Comparison of ENCODE assay signal across 13 cellular contexts in the genomic region with DNA sequence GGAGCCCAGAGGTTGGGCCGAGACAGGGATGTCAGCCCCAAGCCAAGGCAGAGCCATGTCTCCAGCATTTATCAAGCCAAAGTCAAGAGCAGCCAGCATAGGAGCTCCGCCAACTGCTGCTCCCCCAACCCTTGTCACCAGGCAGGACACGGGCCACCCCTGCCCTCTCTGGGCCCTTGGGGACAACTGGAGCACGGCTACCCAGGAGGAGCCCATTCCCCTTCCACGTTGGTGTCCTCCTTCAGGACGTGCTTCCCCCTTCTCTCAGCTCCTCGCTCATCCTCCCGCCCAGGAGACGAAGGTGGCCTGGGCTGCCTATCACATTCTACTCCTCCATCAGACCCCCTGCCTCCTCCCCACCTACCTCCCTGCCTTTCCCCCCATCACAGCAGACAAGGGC. TPM values are rescaled to one million over a fixed set of nuclear protein-coding genes. Genes with fewer than 3 reads are reported as not detected.
DNase-seq lines count a peak whose midpoint lies in the region; ATAC-seq and TF ChIP-seq lines count a peak whose summit lies in the region.
"Had no signal": no experiment of that assay in that cellular context is flagged by ENCODE, and none has a peak within 500 bp of the region (broad histone marks: within the 10 kb centered on the region; RNA-seq: fewer than 3 reads in every experiment).

No MANE protein-coding gene starts in this region.

- H2BK5ac ChIP-seq in H9 (ENCODE audit: insufficient read length, low read length) (no peak overlapping the region), trophoblast cell (ENCODE audit: low read depth, low read length, poor library complexity) (no peak overlapping the region)

- no peak overlapping the region; a peak in 1 of 7 replicates for H3K27ac Mint-ChIP-seq in H9
- peak overlapping the region; percentile 41 for H3K27ac Mint-ChIP-seq in activated T-helper 17 cell treated with anti-CD3 and anti-CD28 coated beads, Interleukin-2, amount 50 U/mL, for 72 hours
- H3K27ac Mint-ChIP-seq in activated naive CD8-positive, alpha-beta T cell treated with anti-CD3 and anti-CD28 coated beads, Interleukin-2, amount 50 U/mL, for 24 hours, result no peak overlapping the region
- H3K27ac Mint-ChIP-seq: CD4-positive, CD25-positive, alpha-beta regulatory T cell had no signal

- no peaks in the 10 kb centered on the region for H3K36me3 Mint-ChIP-seq in H9 (ENCODE audit: insufficient read depth in 1 of 3, low read depth in 3 of 3)
- H3K36me3 Mint-ChIP-seq in activated T-helper 17 cell treated with anti-CD3 and anti-CD28 coated beads, Interleukin-2, amount 50 U/mL, for 72 hours (ENCODE audit: low read depth), result no peaks in the 10 kb centered on the region
- no peaks in the 10 kb centered on the region for H3K36me3 Mint-ChIP-seq in activated naive CD8-positive, alpha-beta T cell treated with anti-CD3 and anti-CD28 coated beads, Interleukin-2, amount 50 U/mL, for 24 hours (ENCODE audit: low read depth)
- H3K36me3 Mint-ChIP-seq: CD4-positive, CD25-positive, alpha-beta regulatory T cell had no signal

- H3K27me3 Mint-ChIP-seq in H9 (ENCODE audit: low read depth), result peaks cover 4% of the 10 kb centered on the region
- peaks cover 8% of the 10 kb centered on the region for H3K27me3 Mint-ChIP-seq in activated T-helper 17 cell treated with anti-CD3 and anti-CD28 coated beads, Interleukin-2, amount 50 U/mL, for 72 hours
- peaks cover 7% of the 10 kb centered on the region for H3K27me3 Mint-ChIP-seq in activated naive CD8-positive, alpha-beta T cell treated with anti-CD3 and anti-CD28 coated beads, Interleukin-2, amount 50 U/mL, for 24 hours

- H2BK15ac ChIP-seq in H9 (ENCODE audit: low read depth, low read length), result no peak overlapping the region

- H3K9ac ChIP-seq in H9 (ENCODE audit: extremely low read depth, insufficient read length, low read length) (no peak overlapping the region), trophoblast cell (ENCODE audit: low read length) (no peak overlapping the region)

- H2BK12ac ChIP-seq in H9 (ENCODE audit: insufficient read length, low read depth, low read length) (no peak overlapping the region), trophoblast cell (ENCODE audit: low read length) (peak overlapping the region; percentile 7)

- H2AFZ ChIP-seq in H9 (ENCODE audit: low read length) (no peak overlapping the region), trophoblast cell (ENCODE audit: insufficient read depth, low read length, poor library complexity) (no peak overlapping the region)

- H3K23me2 ChIP-seq in H9 (ENCODE audit: insufficient read length, low read depth, low read length, poor library complexity, severe bottlenecking), result no peaks in the 10 kb centered on the region

- H4K12ac ChIP-seq in trophoblast cell (ENCODE audit: low read depth, low read length), result no peak overlapping the region

- H4K20me1 ChIP-seq in H9 (ENCODE audit: control insufficient read depth, insufficient read depth, insufficient read length), result peaks cover 4% of the 10 kb centered on the region

- H3K14ac ChIP-seq in H9 (ENCODE audit: insufficient read depth, low read length), result no peak overlapping the region; the same call in 1 of the 2 replicates
- H3K14ac ChIP-seq in trophoblast cell (ENCODE audit: low read length), result no peak overlapping the region

- H3K9me3 ChIP-seq in H9 (ENCODE audit: control insufficient read depth, low read depth, low read length) (no peaks in the 10 kb centered on the region), trophoblast cell (ENCODE audit: insufficient read depth, low read depth, low read length) (no peaks in the 10 kb centered on the region)

- H3K4me3 Mint-ChIP-seq in H9, result no peak overlapping the region; a peak in 1 of 5 replicates
- H3K4me3 Mint-ChIP-seq in activated T-helper 17 cell treated with anti-CD3 and anti-CD28 coated beads, Interleukin-2, amount 50 U/mL, for 72 hours, result no peak overlapping the region
- no peak overlapping the region for H3K4me3 Mint-ChIP-seq in activated naive CD8-positive, alpha-beta T cell treated with anti-CD3 and anti-CD28 coated beads, Interleukin-2, amount 50 U/mL, for 24 hours
- H3K4me3 Mint-ChIP-seq: CD4-positive, CD25-positive, alpha-beta regulatory T cell had no signal

- no CpG with 5 or more reads among the region's 9 CpGs for WGBS in H9 (ENCODE audit: extremely low coverage, insufficient read length, low lambda C conversion rate)
- no CpG with 5 or more reads among the region's 9 CpGs for WGBS in trophoblast cell (ENCODE audit: extremely low coverage, insufficient coverage, insufficient read length)

- no peak overlapping the region for H3K4me3 ChIP-seq in trophoblast cell (ENCODE audit: low read depth, low read length)
- H3K4me3 ChIP-seq in coronary artery, result no peak overlapping the region

- H3K23ac ChIP-seq in H9 (ENCODE audit: insufficient read length, low read depth, low read length), result no peak overlapping the region
- no peak overlapping the region for H3K23ac ChIP-seq in trophoblast cell (ENCODE audit: low read length)

- H3K4me1 Mint-ChIP-seq in H9, result peaks cover 12 to 18% of the 10 kb centered on the region in 2 experiments
- no peaks in the 10 kb centered on the region for H3K4me1 Mint-ChIP-seq in activated T-helper 17 cell treated with anti-CD3 and anti-CD28 coated beads, Interleukin-2, amount 50 U/mL, for 72 hours
- peaks cover under 1% of the 10 kb centered on the region for H3K4me1 Mint-ChIP-seq in activated naive CD8-positive, alpha-beta T cell treated with anti-CD3 and anti-CD28 coated beads, Interleukin-2, amount 50 U/mL, for 24 hours

- H3K4me1 ChIP-seq in H9 (ENCODE audit: insufficient read depth, low read length) (no peaks in the 10 kb centered on the region; the same call in 1 of the 2 replicates), trophoblast cell (ENCODE audit: control insufficient read depth in 1 of 2, insufficient read depth in 2 of 2, low read length in 2 of 2) (peaks cover 3 to 9% of the 10 kb centered on the region in 2 experiments)

- DNase-seq in H9 (no peak), trophoblast cell (no peak), ureter (ENCODE audit: low spot score) (no peak), coronary artery (ENCODE audit: low spot score) (no peak)
- no peak for DNase-seq in activated naive CD8-positive, alpha-beta T cell treated with anti-CD3 and anti-CD28 coated beads, Interleukin-2, amount 50 U/mL, for 24 hours
- DNase-seq in activated naive CD4-positive, alpha-beta T cell (lab: John Stamatoyannopoulos, UW), result no peak

- no peak overlapping the region for H4K91ac ChIP-seq in H9 (ENCODE audit: insufficient read length, low read depth, low read length)
- peak overlapping the region; percentile 12 for H4K91ac ChIP-seq in trophoblast cell (ENCODE audit: low read depth, low read length)

- H3K27ac ChIP-seq in H9 (ENCODE audit: insufficient read length, low read depth, low read length), result no peak overlapping the region
- H3K27ac ChIP-seq in trophoblast cell (ENCODE audit: low read depth, low read length), result no peak overlapping the region
- no peak overlapping the region for H3K27ac ChIP-seq in coronary artery

- H2AK5ac ChIP-seq in H9 (ENCODE audit: insufficient read length, low read length) (no peak overlapping the region), trophoblast cell (ENCODE audit: low read length) (no peak overlapping the region)

- H3K4me2 ChIP-seq in H9 (ENCODE audit: insufficient read depth, insufficient read length, low read length), result no peak overlapping the region
- no peak overlapping the region for H3K4me2 ChIP-seq in trophoblast cell (ENCODE audit: low read length)

- H4K8ac ChIP-seq in H9 (replicated peaks; ENCODE audit: insufficient read length, low read depth, low read length) (no peak overlapping the region), trophoblast cell (ENCODE audit: low read depth, low read length) (no peak overlapping the region)

- no peak overlapping the region for H2BK20ac ChIP-seq in H9 (ENCODE audit: low read depth, low read length, poor library complexity, severe bottlenecking)

- H3K18ac ChIP-seq in H9 (ENCODE audit: insufficient read length, low read depth, low read length), result peak overlapping the region; percentile 16
- no peak overlapping the region for H3K18ac ChIP-seq in trophoblast cell (ENCODE audit: low read length)

- H3K9me3 Mint-ChIP-seq in H9, result no peaks in the 10 kb centered on the region; a peak in 1 of 5 replicates
- no peaks in the 10 kb centered on the region for H3K9me3 Mint-ChIP-seq in activated T-helper 17 cell treated with anti-CD3 and anti-CD28 coated beads, Interleukin-2, amount 50 U/mL, for 72 hours
- no peaks in the 10 kb centered on the region for H3K9me3 Mint-ChIP-seq in activated naive CD8-positive, alpha-beta T cell treated with anti-CD3 and anti-CD28 coated beads, Interleukin-2, amount 50 U/mL, for 24 hours

- no peak overlapping the region for H3K56ac ChIP-seq in H9 (ENCODE audit: insufficient read length, low read depth, low read length)

- H3T11ph ChIP-seq in H9 (ENCODE audit: low read length), result no peak overlapping the region

- H3K79me1 ChIP-seq in H9 (ENCODE audit: insufficient read depth, low read depth, low read length, poor library complexity, severe bottlenecking) (no peaks in the 10 kb centered on the region), trophoblast cell (ENCODE audit: low read length) (peaks cover 4% of the 10 kb centered on the region)

- H4K5ac ChIP-seq in H9 (ENCODE audit: insufficient read length, low read depth, low read length), result no peak overlapping the region

- no peaks in the 10 kb centered on the region for H3K79me2 ChIP-seq in H9 (ENCODE audit: insufficient read depth, low read length)
- no peaks in the 10 kb centered on the region for H3K79me2 ChIP-seq in trophoblast cell (ENCODE audit: control insufficient read depth, insufficient read depth, low read length, poor library complexity)

- no peaks in the 10 kb centered on the region for H3K27me3 ChIP-seq in H9 (ENCODE audit: insufficient read depth, low read length)
- no peaks in the 10 kb centered on the region for H3K27me3 ChIP-seq in trophoblast cell (ENCODE audit: insufficient read depth, low read length)

- no peak for TF ChIP-seq CTCF in H9 (conservative IDR thresholded peaks at IDR 0.05)
- no peak for TF ChIP-seq CTCF in coronary artery (IDR thresholded peaks at IDR 0.05)

- H2BK120ac ChIP-seq in H9 (ENCODE audit: low read depth, low read length, poor library complexity, severe bottlenecking), result no peak overlapping the region
- H2BK120ac ChIP-seq in trophoblast cell (ENCODE audit: insufficient read depth, low read length, poor library complexity), result no peak overlapping the region

- peaks cover 62 to 67% of the 10 kb centered on the region in 2 experiments for H3K36me3 ChIP-seq in trophoblast cell (ENCODE audit: control insufficient read depth in 1 of 2, insufficient read depth in 2 of 2, low read length in 2 of 2)

- no peak overlapping the region for H3K4ac ChIP-seq in H9 (ENCODE audit: low read depth, low read length)
- H3K4ac ChIP-seq in trophoblast cell (ENCODE audit: low read depth, low read length), result no peak overlapping the region

- no peak for ATAC-seq in activated T-helper 17 cell treated with anti-CD3 and anti-CD28 coated beads, Interleukin-2, amount 50 U/mL, for 72 hours (replicated peaks)
- no peak for ATAC-seq in activated naive CD8-positive, alpha-beta T cell treated with anti-CD3 and anti-CD28 coated beads, Interleukin-2, amount 50 U/mL, for 24 hours

RNA-seq across cellular contexts. Expression of a gene that starts 19.9 kb away (rescaled TPM):
- total RNA-seq in H9 (2021) (40.3 and 43.3 TPM in 2 replicates), ureter (76.9 TPM)
- 10 to 100 TPM; 32.7 to 51.5 TPM for total RNA-seq in activated T-helper 17 cell treated with anti-CD3 and anti-CD28 coated beads, Interleukin-2, amount 50 U/mL, for 72 hours
- polyA plus RNA-seq in trophoblast cell (2013), result 66.7 and 70.3 TPM in 2 replicates

RNA-seq across cellular contexts. Expression of a gene that starts 39.3 kb away (rescaled TPM):
- total RNA-seq in H9 (2021) (6.2 and 6.5 TPM in 2 replicates), ureter (110 TPM)
- not detected for total RNA-seq in activated T-helper 17 cell treated with anti-CD3 and anti-CD28 coated beads, Interleukin-2, amount 50 U/mL, for 72 hours
- polyA plus RNA-seq in trophoblast cell (2013), result 43.1 and 44.2 TPM in 2 replicates
- total RNA-seq: CD4-positive, CD25-positive, alpha-beta regulatory T cell had no signal
- polyA plus RNA-seq: CD4-positive, CD25-positive, alpha-beta regulatory T cell had no signal

RNA-seq across cellular contexts. Expression of a gene that starts 47.0 kb away (rescaled TPM):
- total RNA-seq in H9 (2021) (not detected in 2 replicates), ureter (not detected)
- not detected for total RNA-seq in activated T-helper 17 cell treated with anti-CD3 and anti-CD28 coated beads, Interleukin-2, amount 50 U/mL, for 72 hours
- polyA plus RNA-seq in trophoblast cell (2013), result 1.4 and 1.5 TPM in 2 replicates
- total RNA-seq: A673; CD4-positive, CD25-positive, alpha-beta regulatory T cell; Daoy; H4; HepG2 had no signal
- polyA plus RNA-seq: BJ; CD4-positive, CD25-positive, alpha-beta regulatory T cell; HepG2 had no signal

Comparison
In these comparisons a context has a peak if more than half of its experiments do, and no peak if none do; other contexts are left out.
1. RNA of a gene that starts 39.3 kb away (total RNA-seq): 110 TPM in ureter (single experiment); 6.2 to 6.5 TPM in H9 and not detected in activated T-helper 17 cell treated with anti-CD3 and anti-CD28 coated beads, Interleukin-2, amount 50 U/mL, for 72 hours; every median in the first group is over 10 times any median in the second.